18 cellular contexts compared by ENCODE assay signal in the genomic region with DNA sequence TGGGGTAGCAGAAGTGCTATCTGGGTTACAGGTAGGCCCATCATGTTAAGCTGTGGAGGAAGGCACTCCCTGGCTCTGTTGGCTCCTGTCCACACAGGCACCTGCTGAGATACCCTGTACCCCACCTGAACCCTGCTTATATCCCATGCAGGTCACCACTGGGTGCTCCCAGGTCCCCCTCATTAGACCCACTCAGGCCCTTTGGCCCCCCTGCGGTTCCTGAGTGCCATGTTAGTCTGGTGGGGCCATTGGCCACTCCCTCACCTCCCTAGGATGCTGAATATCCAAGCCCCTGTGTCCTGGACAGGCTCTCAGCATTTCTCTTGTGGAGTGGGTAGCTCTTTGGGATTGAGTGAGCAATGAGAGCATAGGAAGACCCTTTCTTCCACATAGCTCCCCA.
DNase-seq lines count a peak whose midpoint lies in the region; ATAC-seq and TF ChIP-seq lines count a peak whose summit lies in the region.
"Had no signal": no experiment of that assay in that cellular context is flagged by ENCODE, and none has a peak within 500 bp of the region (broad histone marks: within the 10 kb centered on the region; RNA-seq: fewer than 3 reads in every experiment).

No MANE protein-coding gene starts in this region.

- ATAC-seq in activated naive CD8-positive, alpha-beta T cell treated with anti-CD3 and anti-CD28 coated beads, Interleukin-2, amount 50 U/mL, for 24 hours, result peak; percentile 40
- ATAC-seq: CD8-positive, alpha-beta T cell had no signal

- H2AK5ac ChIP-seq in neuronal stem cell (ENCODE audit: low read depth, low read length), result no peak overlapping the region

- no peak overlapping the region for H2BK12ac ChIP-seq in neuronal stem cell (ENCODE audit: low read length)

- H3K9me3 ChIP-seq in neuronal stem cell (replicated peaks in 1 of 2; ENCODE audit: control insufficient read depth in 2 of 2, insufficient read depth in 1 of 2, low read depth in 1 of 2, low read length in 2 of 2), result peaks cover 0 to 3% of the 10 kb centered on the region in 2 donors
- H3K9me3 ChIP-seq in sigmoid colon, result peaks cover 0 to 3% (median 0%) of the 10 kb centered on the region in 4 donors
- H3K9me3 ChIP-seq: Caco-2 had no signal

- H3K23ac ChIP-seq in neuronal stem cell (ENCODE audit: low read depth, low read length, poor library complexity), result no peak overlapping the region

- H3K4me1 ChIP-seq in neuronal stem cell (ENCODE audit: control insufficient read depth in 2 of 2, insufficient read depth in 1 of 2, low read depth in 1 of 2, low read length in 2 of 2) (no peaks in the 10 kb centered on the region), sigmoid colon (peaks cover 0 to 19% (median 0%) of the 10 kb centered on the region in 4 donors)
- H3K4me1 ChIP-seq: Caco-2 had no signal

- H3K27ac Mint-ChIP-seq in activated naive CD8-positive, alpha-beta T cell treated with anti-CD3 and anti-CD28 coated beads, Interleukin-2, amount 50 U/mL, for 24 hours, result no peak overlapping the region
- H3K27ac Mint-ChIP-seq in activated naive CD8-positive, alpha-beta T cell treated with anti-CD3 and anti-CD28 coated beads for 36 hours, result no peak overlapping the region
- H3K27ac Mint-ChIP-seq in endothelial cell (ENCODE audit: unreplicated experiment), result no peak overlapping the region
- H3K27ac Mint-ChIP-seq: B cell; CD4-positive, alpha-beta T cell; CD8-positive, alpha-beta T cell had no signal

- no peaks in the 10 kb centered on the region for H3K4me1 Mint-ChIP-seq in activated naive CD8-positive, alpha-beta T cell treated with anti-CD3 and anti-CD28 coated beads, Interleukin-2, amount 50 U/mL, for 24 hours
- H3K4me1 Mint-ChIP-seq in activated naive CD8-positive, alpha-beta T cell treated with anti-CD3 and anti-CD28 coated beads for 36 hours, result no peaks in the 10 kb centered on the region
- peaks cover 6% of the 10 kb centered on the region for H3K4me1 Mint-ChIP-seq in endothelial cell (ENCODE audit: unreplicated experiment)

- peaks cover 13% of the 10 kb centered on the region for H3K9me3 Mint-ChIP-seq in activated naive CD8-positive, alpha-beta T cell treated with anti-CD3 and anti-CD28 coated beads, Interleukin-2, amount 50 U/mL, for 24 hours
- H3K9me3 Mint-ChIP-seq in activated naive CD8-positive, alpha-beta T cell treated with anti-CD3 and anti-CD28 coated beads for 36 hours, result peaks cover 2% of the 10 kb centered on the region
- no peaks in the 10 kb centered on the region for H3K9me3 Mint-ChIP-seq in endothelial cell (ENCODE audit: unreplicated experiment)
- H3K9me3 Mint-ChIP-seq: CD4-positive, alpha-beta T cell had no signal

- H3K27me3 ChIP-seq in neuronal stem cell (ENCODE audit: control insufficient read depth in 3 of 3, insufficient read depth in 3 of 3, low read depth in 1 of 3, low read length in 3 of 3) (no peaks in the 10 kb centered on the region), sigmoid colon (no peaks in the 10 kb centered on the region)
- H3K27me3 ChIP-seq: BLaER1 treated with 17β-estradiol and CSF1 and Interleukin-3, amounts not matched to agents 10 nM and 100 nM had no signal

- no peak for DNase-seq in activated naive CD8-positive, alpha-beta T cell treated with anti-CD3 and anti-CD28 coated beads, Interleukin-2, amount 50 U/mL, for 24 hours
- no peak for DNase-seq in activated naive CD8-positive, alpha-beta T cell treated with anti-CD3 and anti-CD28 coated beads for 36 hours
- DNase-seq in neuronal stem cell (ENCODE audit: low spot score) (no peak), sigmoid colon (peak; percentile 52), endothelial cell (ENCODE audit: low spot score) (no peak), NCI-H187 treated with DMSO at 0.1 percent for 48 hours (lab: John Stamatoyannopoulos, UW) (no peak)
- DNase-seq: 8988T; ACHN; AML-193; Caco-2; Calu3; CD4-positive, alpha-beta T cell; CD8-positive, alpha-beta T cell; DMS79 treated with DMSO at 0.1 percent for 48 hours; GF-D8 had no signal

- no peak overlapping the region for H3K18ac ChIP-seq in neuronal stem cell (ENCODE audit: low read length)

- no peak for TF ChIP-seq POLR2A in sigmoid colon (IDR thresholded peaks at IDR 0.05)

- no peak overlapping the region for H3K9ac ChIP-seq in neuronal stem cell (ENCODE audit: low read depth, low read length, poor library complexity)
- H3K9ac ChIP-seq: BLaER1 treated with 17β-estradiol and CSF1 and Interleukin-3, amounts not matched to agents 10 nM and 100 nM had no signal

- no peak overlapping the region for H2BK120ac ChIP-seq in neuronal stem cell (ENCODE audit: low read depth, low read length)

- H3K36me3 ChIP-seq in neuronal stem cell (replicated peaks in 1 of 2; ENCODE audit: control insufficient read depth in 2 of 2, insufficient read depth in 2 of 2, low read length in 2 of 2), result no peaks in the 10 kb centered on the region
- H3K36me3 ChIP-seq in sigmoid colon, result no peaks in the 10 kb centered on the region
- H3K36me3 ChIP-seq: BLaER1 treated with 17β-estradiol and CSF1 and Interleukin-3, amounts not matched to agents 10 nM and 100 nM had no signal

- H4K8ac ChIP-seq in neuronal stem cell (ENCODE audit: low read depth, low read length), result no peak overlapping the region

- intact Hi-C loops in sigmoid colon (cut with DNase I), result no loop called here

- no peaks in the 10 kb centered on the region for H3K36me3 Mint-ChIP-seq in activated naive CD8-positive, alpha-beta T cell treated with anti-CD3 and anti-CD28 coated beads, Interleukin-2, amount 50 U/mL, for 24 hours (ENCODE audit: low read depth)
- H3K36me3 Mint-ChIP-seq in activated naive CD8-positive, alpha-beta T cell treated with anti-CD3 and anti-CD28 coated beads for 36 hours, result no peaks in the 10 kb centered on the region
- H3K36me3 Mint-ChIP-seq in endothelial cell (ENCODE audit: low read depth, unreplicated experiment), result peaks cover 11% of the 10 kb centered on the region
- H3K36me3 Mint-ChIP-seq: CD8-positive, alpha-beta T cell had no signal

- H3K4me2 ChIP-seq in neuronal stem cell (ENCODE audit: insufficient read depth, low read length, poor library complexity, severe bottlenecking), result no peak overlapping the region
- H3K4me2 ChIP-seq: BLaER1 treated with 17β-estradiol and CSF1 and Interleukin-3, amounts not matched to agents 10 nM and 100 nM had no signal

- H3K4me3 ChIP-seq in neuronal stem cell (ENCODE audit: low read length in 2 of 2), result no peak overlapping the region
- H3K4me3 ChIP-seq in sigmoid colon, result no peak overlapping the region
- H3K4me3 ChIP-seq: BLaER1 treated with 17β-estradiol and CSF1 and Interleukin-3, amounts not matched to agents 10 nM and 100 nM had no signal

- H3K4me3 Mint-ChIP-seq in activated naive CD8-positive, alpha-beta T cell treated with anti-CD3 and anti-CD28 coated beads, Interleukin-2, amount 50 U/mL, for 24 hours, result no peak overlapping the region
- H3K4me3 Mint-ChIP-seq in activated naive CD8-positive, alpha-beta T cell treated with anti-CD3 and anti-CD28 coated beads for 36 hours, result no peak overlapping the region
- H3K4me3 Mint-ChIP-seq in endothelial cell (ENCODE audit: unreplicated experiment), result no peak overlapping the region
- H3K4me3 Mint-ChIP-seq: B cell; CD4-positive, alpha-beta T cell; CD8-positive, alpha-beta T cell had no signal

- WGBS in neuronal stem cell (ENCODE audit: extremely low coverage in 2 of 2, insufficient read length in 2 of 2, insufficient replicate concordance in 1 of 2), 2 donors, result no CpG with 5 or more reads among the region's 1 CpG
- WGBS in sigmoid colon, 2 donors, result 51 to 82% methylated on average over 1 of the region's 1 CpG

- H2BK5ac ChIP-seq in neuronal stem cell (ENCODE audit: low read length), result no peak overlapping the region

- no peaks in the 10 kb centered on the region for H3K79me1 ChIP-seq in neuronal stem cell (ENCODE audit: low read depth, low read length)

- H2BK15ac ChIP-seq in neuronal stem cell (ENCODE audit: low read length), result no peak overlapping the region

- H4K91ac ChIP-seq in neuronal stem cell (ENCODE audit: low read depth, low read length, poor library complexity), result no peak overlapping the region

- no peak for TF ChIP-seq EP300 in sigmoid colon (IDR thresholded peaks at IDR 0.05)

- H3K14ac ChIP-seq in neuronal stem cell (ENCODE audit: low read length), result peak overlapping the region; percentile 3

- H3K27ac ChIP-seq in neuronal stem cell (replicated peaks; ENCODE audit: low read length) (no peak overlapping the region), sigmoid colon (peak overlapping the region in 1 of 4 donors; percentile 26)
- H3K27ac ChIP-seq: BLaER1 treated with 17β-estradiol and CSF1 and Interleukin-3, amounts not matched to agents 10 nM and 100 nM; C4-2B had no signal

- peaks cover 5% of the 10 kb centered on the region for H3K27me3 Mint-ChIP-seq in activated naive CD8-positive, alpha-beta T cell treated with anti-CD3 and anti-CD28 coated beads, Interleukin-2, amount 50 U/mL, for 24 hours
- no peaks in the 10 kb centered on the region for H3K27me3 Mint-ChIP-seq in activated naive CD8-positive, alpha-beta T cell treated with anti-CD3 and anti-CD28 coated beads for 36 hours
- H3K27me3 Mint-ChIP-seq in endothelial cell (ENCODE audit: unreplicated experiment), result peaks cover 1% of the 10 kb centered on the region
- H3K27me3 Mint-ChIP-seq: B cell had no signal

- H2AFZ ChIP-seq in neuronal stem cell (ENCODE audit: low read length), result no peak overlapping the region

- TF ChIP-seq CTCF in sigmoid colon (IDR thresholded peaks at IDR 0.05), result no peak
- no peak for TF ChIP-seq CTCF in endothelial cell (IDR thresholded peaks at IDR 0.05; ENCODE audit: unreplicated experiment)

- H3K4ac ChIP-seq in neuronal stem cell (ENCODE audit: low read length), result no peak overlapping the region
